ENCODE assay signal across 8 cellular contexts in the genomic region with DNA sequence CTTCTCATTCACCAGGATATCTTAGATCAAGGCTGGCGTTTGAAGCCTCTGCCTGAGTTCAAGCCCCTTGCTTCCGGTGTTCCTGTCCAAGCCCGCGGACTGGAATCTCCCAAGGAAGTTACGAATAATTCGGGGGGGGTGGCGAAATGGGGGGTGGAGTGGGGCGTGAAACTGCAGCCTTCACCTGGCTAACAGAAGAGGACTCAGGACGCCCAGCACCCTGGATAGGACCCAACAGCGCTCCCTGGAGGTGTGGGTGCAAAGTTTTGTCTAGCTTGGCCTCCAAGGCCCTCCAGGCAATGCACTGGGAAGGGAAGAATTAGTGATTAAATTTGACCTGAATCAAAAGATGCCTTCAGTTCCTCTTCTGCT. TPM values are rescaled to one million over a fixed set of nuclear protein-coding genes. Genes with fewer than 3 reads are reported as not detected.
DNase-seq lines count a peak whose midpoint lies in the region; ATAC-seq and TF ChIP-seq lines count a peak whose summit lies in the region.

No MANE protein-coding gene starts in this region.

- intact Hi-C loops in mucosa of descending colon (cut with DNase I, micrococcal nuclease), result loop anchor here in 1 of 2 donors (10.0 kb wide), 1 partner anchor 851 kb away; no protein-coding TSS in a partner anchor

- H3K36me3 ChIP-seq in DND-41 (ENCODE audit: insufficient read depth, low read length), result peaks cover 3% of the 10 kb centered on the region; the same call in 1 of the 2 replicates
- H3K36me3 ChIP-seq in endocrine pancreas (ENCODE audit: control insufficient read depth, insufficient read depth, low read length), result no peaks in the 10 kb centered on the region
- no peaks in the 10 kb centered on the region for H3K36me3 ChIP-seq in mucosa of descending colon (ENCODE audit: low read depth)

- ATAC-seq in DND-41 (ENCODE audit: insufficient read depth, low read depth) (peak; percentile 47), HG03066 (IDR thresholded peaks at IDR 0.05; ENCODE audit: low read depth, unreplicated experiment) (peak; percentile 45), mucosa of descending colon (peak; percentile 63), HG02970 (IDR thresholded peaks at IDR 0.05; ENCODE audit: low FRiP score, unreplicated experiment) (no peak)

- peak overlapping the region; percentile 99 for H3K27ac ChIP-seq in DND-41 (ENCODE audit: low read length)

- H3K4me1 ChIP-seq in DND-41 (ENCODE audit: insufficient read depth, low read length) (peaks cover 44% of the 10 kb centered on the region), endocrine pancreas (ENCODE audit: control insufficient read depth, insufficient read depth, low read length) (no peaks in the 10 kb centered on the region), mucosa of descending colon (ENCODE audit: low read depth) (peaks cover 2% of the 10 kb centered on the region)

- H3K27me3 ChIP-seq in DND-41 (ENCODE audit: insufficient read depth, low read length, poor library complexity) (no peaks in the 10 kb centered on the region), endocrine pancreas (ENCODE audit: control insufficient read depth, insufficient read depth, low read length) (no peaks in the 10 kb centered on the region)

- H3K9ac ChIP-seq in DND-41 (ENCODE audit: low read depth, low read length) (peak overlapping the region; percentile 98), endocrine pancreas (ENCODE audit: control insufficient read depth, insufficient read depth, low read length) (peak overlapping the region; percentile 90)

- H3K4me3 ChIP-seq in DND-41 (ENCODE audit: low read depth in 1 of 2, low read length in 2 of 2), result peak overlapping the region; percentile 90 to 93
- peak overlapping the region; percentile 86 for H3K4me3 ChIP-seq in endocrine pancreas (ENCODE audit: control insufficient read depth, insufficient read depth, low read length)
- no peak overlapping the region for H3K4me3 ChIP-seq in mucosa of descending colon

- peaks cover 22% of the 10 kb centered on the region for H4K20me1 ChIP-seq in DND-41 (ENCODE audit: insufficient read depth, low read length)

- peak overlapping the region; percentile 94 for H3K4me2 ChIP-seq in DND-41 (ENCODE audit: insufficient read depth, low read length)

- TF ChIP-seq CTCF in DND-41 (IDR thresholded peaks at IDR 0.05; ENCODE audit: borderline replicate concordance, extremely low read depth, low read length, poor library complexity, severe bottlenecking) (peak; percentile 87), mucosa of descending colon (IDR thresholded peaks at IDR 0.05) (peak; percentile 41)

- peak; percentile 83 for DNase-seq in DND-41
- DNase-seq in NCI-H774 (lab: John Stamatoyannopoulos, UW), result peak; percentile 72
- peak; percentile 59 to 72 for DNase-seq in activated CD8-positive, alpha-beta memory T cell treated with anti-CD3 and anti-CD28 coated beads for 4 hours (ENCODE audit: low read depth in 2 of 2)
- DNase-seq in mucosa of descending colon, result peak; percentile 76 to 82 (median 81)
- DNase-seq in stimulated activated CD8-positive, alpha-beta memory T cell treated with anti-CD3 and anti-CD28 coated beads, Interleukin-4, amount 100 ng/mL, for 1 hour (ENCODE audit: low read depth in 2 of 2, low spot score in 1 of 2), result peak; percentile 46 to 66

- H2AFZ ChIP-seq in DND-41 (ENCODE audit: low read depth, low read length), result peak overlapping the region; percentile 99

- no peaks in the 10 kb centered on the region for H3K9me3 ChIP-seq in DND-41 (ENCODE audit: insufficient read depth, low read length, severe bottlenecking)
- no peaks in the 10 kb centered on the region for H3K9me3 ChIP-seq in endocrine pancreas (ENCODE audit: control insufficient read depth, low read length)
- no peaks in the 10 kb centered on the region for H3K9me3 ChIP-seq in mucosa of descending colon

- H3K79me2 ChIP-seq in DND-41 (ENCODE audit: insufficient read depth, low read length), result peaks cover 46% of the 10 kb centered on the region

RNA-seq across cellular contexts. Expression of a gene that starts 0.9 kb away (rescaled TPM):
- 10 to 100 TPM in 1 of 3 donors, 1 to 10 TPM in 2; 4.9 to 28.3 (median 6.8) TPM for total RNA-seq in mucosa of descending colon
